ENCODE assay signal across 28 cellular contexts in the genomic region with DNA sequence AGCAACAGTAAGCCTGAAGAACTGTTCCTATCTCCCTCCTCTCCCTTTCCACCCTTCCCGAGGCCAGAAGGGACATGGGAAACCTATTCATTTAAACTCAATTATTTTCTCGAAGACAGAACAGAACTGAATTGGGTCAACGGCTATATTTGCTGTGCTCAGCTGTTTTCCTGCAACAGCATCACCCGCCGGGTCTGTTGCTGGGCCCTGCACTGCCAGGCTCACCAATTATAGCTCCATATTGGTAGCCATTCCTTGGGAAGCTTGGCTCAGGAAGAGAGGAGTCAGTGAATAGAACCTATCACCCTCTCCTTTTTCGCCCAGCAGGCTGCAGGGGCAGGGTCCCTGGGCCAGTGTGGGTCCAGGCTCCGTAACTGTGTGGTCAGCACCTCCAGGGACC.
"Had no signal": no experiment of that assay in that cellular context is flagged by ENCODE, and none has a peak within 500 bp of the region (broad histone marks: within the 10 kb centered on the region; RNA-seq: fewer than 3 reads in every experiment).

No MANE protein-coding gene starts in this region.

- H3K4me3 Mint-ChIP-seq: mesothelial cell of epicardium; naive thymus-derived CD4-positive, alpha-beta T cell; nephron; type B pancreatic cell had no signal

- FAIRE-seq: colon, endometrium, islet of Langerhans had no signal

- H3K27ac ChIP-seq: esophagus squamous epithelium, heart right ventricle, left lung had no signal

- H3K9me3 ChIP-seq: esophagus squamous epithelium, heart right ventricle, left lung, mucosa of descending colon, stomach, tibial artery had no signal

- H3K4me3 ChIP-seq: esophagus squamous epithelium, heart right ventricle, left lung, mucosa of descending colon, smooth muscle cell, stomach, tibial artery had no signal

- ATAC-seq: heart right ventricle; left cardiac atrium; left lung; mucosa of descending colon; naive thymus-derived CD4-positive, alpha-beta T cell; sciatic nerve had no signal

- H3K27ac Mint-ChIP-seq: mesothelial cell of epicardium; naive thymus-derived CD4-positive, alpha-beta T cell; type B pancreatic cell had no signal

- DNase-seq: cerebellar nuclear complex; effector memory CD4-positive, alpha-beta T cell; erythroblast; esophagus squamous epithelium; foreskin melanocyte; glutamatergic neuron; heart right ventricle; hippocampal formation; left cardiac atrium; left lung; mesenchymal stem cell; mucosa of descending colon; naive thymus-derived CD4-positive, alpha-beta T cell; stimulated activated CD4-positive, alpha-beta T cell treated with anti-CD3 and anti-CD28 coated beads, Interleukin-12 subunit alpha, Interleukin-12 subunit beta, amount 100 ng/mL, for 4 hours; stimulated activated CD4-positive, alpha-beta T cell treated with anti-CD3 and anti-CD28 coated beads, Interleukin-1b, Interleukin-23, amount 100 ng/mL, for 48 hours; stimulated activated CD4-positive, alpha-beta T cell treated with anti-CD3 and anti-CD28 coated beads, Interleukin-4, amount 100 ng/mL, for 1 hour; stimulated activated CD8-positive, alpha-beta memory T cell treated with anti-CD3 and anti-CD28 coated beads, Interleukin-4, amount 100 ng/mL, for 48 hours; stimulated activated naive CD4-positive, alpha-beta T cell treated with Interleukin-2 at 50 U/mL for 16 hours; stomach; tibial artery had no signal

- H3K36me3 Mint-ChIP-seq: mesothelial cell of epicardium; naive thymus-derived CD4-positive, alpha-beta T cell; type B pancreatic cell had no signal

- H3K4me2 ChIP-seq: smooth muscle cell had no signal

- H3K36me3 ChIP-seq: esophagus squamous epithelium, heart right ventricle, left lung, stomach, tibial artery had no signal

- H3K27me3 ChIP-seq: esophagus squamous epithelium, stomach, tibial artery had no signal

- H3K9me3 Mint-ChIP-seq: mesothelial cell of epicardium, nephron, type B pancreatic cell had no signal
